In genomic region chr5:6748142-6748541, GRCh38 we compare ENCODE assay signal across 18 cellular contexts. TPM values are rescaled to one million over a fixed set of nuclear protein-coding genes. Genes with fewer than 3 reads are reported as not detected.
DNase-seq lines count a peak whose midpoint lies in the region; TF ChIP-seq lines count a peak whose summit lies in the region.
"Had no signal": no experiment of that assay in that cellular context is flagged by ENCODE, and none has a peak within 500 bp of the region (broad histone marks: within the 10 kb centered on the region; RNA-seq: fewer than 3 reads in every experiment).

No MANE protein-coding gene starts in this region.

- intact Hi-C loops in sigmoid colon (cut with DNase I): loop anchor here (5.0 to 10.0 kb wide), 3 partner anchors 36 to 1256 kb away; partner anchors contain the start of genes MED10 and TENT4A

- no peaks in the 10 kb centered on the region for H4K20me1 ChIP-seq in H9 (ENCODE audit: control insufficient read depth, insufficient read depth, insufficient read length)

- H3K27me3 ChIP-seq in H9 (ENCODE audit: insufficient read depth, low read length): no peaks in the 10 kb centered on the region
- H3K27me3 ChIP-seq in SJSA1 (replicated peaks): no peaks in the 10 kb centered on the region
- no peaks in the 10 kb centered on the region for H3K27me3 ChIP-seq in sigmoid colon
- H3K27me3 ChIP-seq: BLaER1 had no signal

- no peak overlapping the region for H3K4ac ChIP-seq in H9 (ENCODE audit: low read depth, low read length)

- no peak overlapping the region for H2AK5ac ChIP-seq in H9 (ENCODE audit: insufficient read length, low read length)

- no peak overlapping the region for H4K91ac ChIP-seq in H9 (ENCODE audit: insufficient read length, low read depth, low read length)

- H3K4me3 Mint-ChIP-seq in H9 (no peak overlapping the region), immature natural killer cell (no peak overlapping the region)
- H3K4me3 Mint-ChIP-seq: CD8-positive, alpha-beta memory T cell had no signal

- no peak overlapping the region for H2BK120ac ChIP-seq in H9 (ENCODE audit: low read depth, low read length, poor library complexity, severe bottlenecking)

- H3K36me3 ChIP-seq in SJSA1: peaks cover 99% of the 10 kb centered on the region
- H3K36me3 ChIP-seq in sigmoid colon: peaks cover 14 to 85% (median 26%) of the 10 kb centered on the region in 4 donors

- no peak overlapping the region for H4K5ac ChIP-seq in H9 (ENCODE audit: insufficient read length, low read depth, low read length)

- H2BK5ac ChIP-seq in H9 (ENCODE audit: insufficient read length, low read length): no peak overlapping the region

- H3K79me2 ChIP-seq in H9 (ENCODE audit: insufficient read depth, low read length): no peaks in the 10 kb centered on the region; the same call in 1 of the 2 replicates

- H2BK15ac ChIP-seq in H9 (ENCODE audit: low read depth, low read length): no peak overlapping the region

- TF ChIP-seq POLR2A in sigmoid colon (IDR thresholded peaks at IDR 0.05): no peak

- no peaks in the 10 kb centered on the region for H3K9me3 ChIP-seq in H9 (ENCODE audit: control insufficient read depth, low read depth, low read length)
- H3K9me3 ChIP-seq in SJSA1 (replicated peaks): no peaks in the 10 kb centered on the region
- no peaks in the 10 kb centered on the region for H3K9me3 ChIP-seq in sigmoid colon
- H3K9me3 ChIP-seq: BLaER1 had no signal

- peaks cover 8% of the 10 kb centered on the region for H3K79me1 ChIP-seq in H9 (ENCODE audit: insufficient read depth, low read depth, low read length, poor library complexity, severe bottlenecking)

- H3K4me3 ChIP-seq in SJSA1 (no peak overlapping the region), sigmoid colon (no peak overlapping the region)
- H3K4me3 ChIP-seq: BLaER1 had no signal

- TF ChIP-seq EP300 in sigmoid colon (IDR thresholded peaks at IDR 0.05): no peak

- H3K23me2 ChIP-seq in H9 (ENCODE audit: insufficient read length, low read depth, low read length, poor library complexity, severe bottlenecking): no peaks in the 10 kb centered on the region

- H3T11ph ChIP-seq in H9 (ENCODE audit: low read length): no peak overlapping the region

- no peak overlapping the region for H3K23ac ChIP-seq in H9 (ENCODE audit: insufficient read length, low read depth, low read length)

- H3K27me3 Mint-ChIP-seq in H9 (ENCODE audit: low read depth): no peaks in the 10 kb centered on the region
- peaks cover 0 to 7% (median 4%) of the 10 kb centered on the region in 3 donors for H3K27me3 Mint-ChIP-seq in immature natural killer cell (ENCODE audit: low read depth in 3 of 3)
- H3K27me3 Mint-ChIP-seq: CD8-positive, alpha-beta memory T cell had no signal

- H3K4me1 ChIP-seq in H9 (ENCODE audit: insufficient read depth, low read length) (peaks cover 5% of the 10 kb centered on the region; the same call in 1 of the 2 replicates), SJSA1 (replicated peaks) (peaks cover 16% of the 10 kb centered on the region), sigmoid colon (peaks cover 0 to 6% (median 4%) of the 10 kb centered on the region in 4 donors)
- H3K4me1 ChIP-seq: BLaER1 had no signal

- H2AFZ ChIP-seq in H9 (ENCODE audit: low read length): no peak overlapping the region

- H3K14ac ChIP-seq in H9 (ENCODE audit: insufficient read depth, low read length): no peak overlapping the region; the same call in 1 of the 2 replicates

- H3K36me3 Mint-ChIP-seq in H9 (ENCODE audit: insufficient read depth in 1 of 3, low read depth in 3 of 3) (peaks cover 46 to 71% (median 68%) of the 10 kb centered on the region in 3 experiments), immature natural killer cell (peaks cover 13 to 46% (median 18%) of the 10 kb centered on the region in 3 donors)

- no peak overlapping the region for H3K27ac ChIP-seq in H9 (ENCODE audit: insufficient read length, low read depth, low read length)
- peak overlapping the region; percentile 70 for H3K27ac ChIP-seq in SJSA1
- no peak overlapping the region for H3K27ac ChIP-seq in sigmoid colon
- H3K27ac ChIP-seq: BLaER1, HL-60 had no signal

- H3K56ac ChIP-seq in H9 (ENCODE audit: insufficient read length, low read depth, low read length): no peak overlapping the region

- no peak overlapping the region for H4K8ac ChIP-seq in H9 (replicated peaks; ENCODE audit: insufficient read length, low read depth, low read length)

- no CpG with 5 or more reads among the region's 11 CpGs for WGBS in H9 (ENCODE audit: extremely low coverage, insufficient read length, low lambda C conversion rate)
- 94 to 96% methylated on average over 11 of the region's 11 CpGs for WGBS in sigmoid colon, 2 donors

- H3K4me1 Mint-ChIP-seq in H9 (peaks cover 14 to 17% of the 10 kb centered on the region in 2 experiments), immature natural killer cell (peaks cover 15 to 37% of the 10 kb centered on the region in 2 donors)

- no peaks in the 10 kb centered on the region for H3K9me3 Mint-ChIP-seq in H9
- H3K9me3 Mint-ChIP-seq in immature natural killer cell: no peaks in the 10 kb centered on the region
- H3K9me3 Mint-ChIP-seq: CD8-positive, alpha-beta memory T cell had no signal

- peak overlapping the region in 2 of 3 experiments; percentile 72 to 79; a peak in 3 of 7 replicates for H3K27ac Mint-ChIP-seq in H9
- H3K27ac Mint-ChIP-seq in immature natural killer cell: no peak overlapping the region

- H2BK20ac ChIP-seq in H9 (ENCODE audit: low read depth, low read length, poor library complexity, severe bottlenecking): no peak overlapping the region

- DNase-seq in H9 (no peak), SJSA1 (ENCODE audit: low read depth in 1 of 2, low spot score in 2 of 2) (no peak), mesenteric fat pad (ENCODE audit: low spot score) (peak; percentile 84), sigmoid colon (peak; percentile 47), H4 (ENCODE audit: low spot score) (no peak), immature natural killer cell (no peak)
- DNase-seq in stimulated activated CD4-positive, alpha-beta T cell treated with anti-CD3 and anti-CD28 coated beads, Interleukin-2, amount 100 ng/mL, for 24 hours: no peak
- DNase-seq: CD8-positive, alpha-beta memory T cell; Karpas-422; NCI-H1417 treated with DMSO at 0.1 percent for 48 hours; NCI-H187 treated with DMSO at 0.1 percent for 48 hours; NCI-H226; NCI-H524; NCI-H82; OCI-M1; SIG-M5 had no signal

- TF ChIP-seq CTCF in H9 (conservative IDR thresholded peaks at IDR 0.05) (no peak), sigmoid colon (IDR thresholded peaks at IDR 0.05) (no peak)

- no peak overlapping the region for H3K9ac ChIP-seq in H9 (ENCODE audit: extremely low read depth, insufficient read length, low read length)
- H3K9ac ChIP-seq: BLaER1 had no signal

- no peak overlapping the region for H2BK12ac ChIP-seq in H9 (ENCODE audit: insufficient read length, low read depth, low read length)

- no peak overlapping the region for H3K4me2 ChIP-seq in H9 (ENCODE audit: insufficient read depth, insufficient read length, low read length)
- H3K4me2 ChIP-seq: BLaER1 had no signal

- no peak overlapping the region for H3K18ac ChIP-seq in H9 (ENCODE audit: insufficient read length, low read depth, low read length)

RNA-seq across cellular contexts. Expression of gene TENT4A, which starts 34.9 kb away (rescaled TPM):
- total RNA-seq in H9 (2021) (25.6 and 25.7 TPM in 2 replicates), mesenteric fat pad (29.8 TPM), sigmoid colon (10 to 100 TPM; 14.6 to 27.4 (median 18.7) TPM)
- total RNA-seq in SJSA1 (2014; rRNA removed; shearing (Covaris generic)): 17.8 and 24.6 TPM in 2 replicates
- polyA plus RNA-seq in sigmoid colon (10 to 100 TPM in 1 of 3 donors, 1 to 10 TPM in 2; 3.0 to 12.5 (median 3.2) TPM), immature natural killer cell (1 to 10 TPM in 1 of 3 donors, under 1 TPM in 2; 0.05 to 1.6 (median 0.84) TPM)
- 3.9 and 6.2 TPM in 2 replicates for total RNA-seq in H4 (2014; rRNA removed; shearing (Covaris generic))

Comparison
In these comparisons a context has a peak if more than half of its experiments do, and no peak if none do; other contexts are left out.
1. DNase-seq: peak in mesenteric fat pad (single experiment) and sigmoid colon (single experiment); none in H9 (single experiment), SJSA1 (0 of 2), H4 (single experiment), stimulated activated CD4-positive, alpha-beta T cell treated with anti-CD3 and anti-CD28 coated beads, Interleukin-2, amount 100 ng/mL, for 24 hours (0 of 2) and immature natural killer cell (0 of 3).
2. H3K27ac Mint-ChIP-seq: peak in H9 (2 of 3); none in immature natural killer cell (0 of 6).